ENCODE assay signal across 1 cellular context in the genomic region with DNA sequence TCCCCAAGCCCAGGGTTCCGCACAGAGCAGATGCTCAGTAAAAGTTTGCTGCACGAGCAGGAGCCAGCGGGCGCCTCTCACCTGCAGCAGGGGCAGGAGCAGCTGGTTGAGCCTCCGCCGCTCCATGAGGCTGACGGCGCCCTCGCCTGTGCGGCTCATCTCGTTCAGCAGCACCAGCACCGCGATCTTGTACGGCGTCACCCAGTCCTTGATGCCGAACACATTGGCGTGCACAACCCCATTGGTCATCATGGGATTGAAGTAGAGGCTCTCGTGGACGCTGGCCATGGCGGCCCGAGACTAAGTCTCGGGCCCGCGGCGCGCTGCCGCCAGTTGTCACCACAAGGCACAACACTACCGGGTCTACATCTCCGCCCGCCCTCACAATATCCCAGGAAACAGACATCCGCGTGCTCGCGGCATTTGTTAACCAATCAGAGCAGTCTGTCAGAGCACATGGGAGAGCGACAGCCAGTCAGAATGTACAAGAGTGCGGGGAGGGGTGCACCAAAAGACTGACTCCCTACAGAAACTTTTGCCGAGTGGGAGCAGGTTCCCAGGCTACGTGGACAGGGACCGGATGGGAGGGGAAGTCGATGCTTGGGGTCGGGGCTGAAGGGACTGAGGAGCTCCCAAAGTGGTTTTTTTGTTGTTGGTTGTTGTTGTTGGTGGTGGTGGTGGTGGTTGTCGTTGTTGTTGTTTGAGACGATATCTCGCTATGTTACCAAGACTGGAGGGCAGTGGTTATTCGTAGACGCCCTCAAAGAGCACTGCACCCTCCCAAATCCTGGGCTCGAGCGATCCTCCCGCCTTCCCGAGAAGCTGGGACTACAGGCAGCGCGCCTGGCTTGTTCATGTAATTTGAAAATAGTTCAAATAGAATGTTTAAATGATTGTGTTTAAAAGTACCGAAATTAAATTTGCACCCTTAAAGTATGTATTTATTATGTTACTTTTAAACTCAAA.
TF ChIP-seq lines count a peak whose summit lies in the region.

A gene with protein sequence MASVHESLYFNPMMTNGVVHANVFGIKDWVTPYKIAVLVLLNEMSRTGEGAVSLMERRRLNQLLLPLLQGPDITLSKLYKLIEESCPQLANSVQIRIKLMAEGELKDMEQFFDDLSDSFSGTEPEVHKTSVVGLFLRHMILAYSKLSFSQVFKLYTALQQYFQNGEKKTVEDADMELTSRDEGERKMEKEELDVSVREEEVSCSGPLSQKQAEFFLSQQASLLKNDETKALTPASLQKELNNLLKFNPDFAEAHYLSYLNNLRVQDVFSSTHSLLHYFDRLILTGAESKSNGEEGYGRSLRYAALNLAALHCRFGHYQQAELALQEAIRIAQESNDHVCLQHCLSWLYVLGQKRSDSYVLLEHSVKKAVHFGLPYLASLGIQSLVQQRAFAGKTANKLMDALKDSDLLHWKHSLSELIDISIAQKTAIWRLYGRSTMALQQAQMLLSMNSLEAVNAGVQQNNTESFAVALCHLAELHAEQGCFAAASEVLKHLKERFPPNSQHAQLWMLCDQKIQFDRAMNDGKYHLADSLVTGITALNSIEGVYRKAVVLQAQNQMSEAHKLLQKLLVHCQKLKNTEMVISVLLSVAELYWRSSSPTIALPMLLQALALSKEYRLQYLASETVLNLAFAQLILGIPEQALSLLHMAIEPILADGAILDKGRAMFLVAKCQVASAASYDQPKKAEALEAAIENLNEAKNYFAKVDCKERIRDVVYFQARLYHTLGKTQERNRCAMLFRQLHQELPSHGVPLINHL (minus strand): TSS at position 359 of the 966 bp plus-strand sequence. CDS start 71 bp downstream, at position 288.

TF ChIP-seq in K562, 482 proteins besides CTCF, POLR2A, EP300 and RAD21 (continued from another document and continues in another):
- TF ChIP-seq NR1H2 (CRISPR knock-in tag; IDR thresholded peaks at IDR 0.05) (peak; percentile 13; the same call in 1 of the 2 replicates), KDM2B (CRISPR knock-in tag; IDR thresholded peaks at IDR 0.05) (no peak; the same call in 1 of the 2 replicates), ZNF197 (CRISPR knock-in tag; IDR thresholded peaks at IDR 0.05; ENCODE audit: low read depth) (no peak), ILF3 (IDR thresholded peaks at IDR 0.05; ENCODE audit: borderline replicate concordance) (no peak), SIN3B (IDR thresholded peaks at IDR 0.05; ENCODE audit: low read depth) (peak; percentile 92), ZZZ3 (IDR thresholded peaks at IDR 0.05) (no peak; the same call in 1 of the 2 replicates), KLF6 (CRISPR knock-in tag; IDR thresholded peaks at IDR 0.05; ENCODE audit: borderline replicate concordance) (peak; percentile 63; the same call in 1 of the 2 replicates), ZC3H4 (CRISPR knock-in tag; IDR thresholded peaks at IDR 0.05; ENCODE audit: borderline replicate concordance) (no peak), FOXK1 (CRISPR knock-in tag; IDR thresholded peaks at IDR 0.05; ENCODE audit: borderline replicate concordance) (no peak), RHOXF2B (CRISPR knock-in tag; conservative IDR thresholded peaks at IDR 0.05) (no peak), KDM5B (IDR thresholded peaks at IDR 0.05; ENCODE audit: insufficient replicate concordance, low read depth, low read length) (peak; percentile 91), SAFB2 (IDR thresholded peaks at IDR 0.05; ENCODE audit: borderline replicate concordance, low read depth, low read length, severe bottlenecking) (no peak), ZNF76 (CRISPR knock-in tag; IDR thresholded peaks at IDR 0.05; ENCODE audit: borderline replicate concordance) (no peak), MCM7 (IDR thresholded peaks at IDR 0.05) (no peak), ZFP36 (IDR thresholded peaks at IDR 0.05; ENCODE audit: low read depth, low read length, partially characterized antibody) (no peak), SMARCC2 (IDR thresholded peaks at IDR 0.05; ENCODE audit: low read depth) (no peak), TAL1 (IDR thresholded peaks at IDR 0.05) (no peak), PML (IDR thresholded peaks at IDR 0.05; ENCODE audit: low read length) (peak; percentile 86; the same call in 1 of the 2 replicates), ZNF140 (CRISPR knock-in tag; IDR thresholded peaks at IDR 0.05) (no peak), SRSF7 (optimal IDR thresholded peaks at IDR 0.05; ENCODE audit: low read depth, low read length) (no peak), PCBP1 (IDR thresholded peaks at IDR 0.05; ENCODE audit: low read depth, low read length, poor library complexity, severe bottlenecking) (no peak), EHMT2 (IDR thresholded peaks at IDR 0.05) (peak; percentile 61; the same call in 1 of the 2 replicates), RBBP5 (IDR thresholded peaks at IDR 0.05; ENCODE audit: borderline replicate concordance, insufficient read depth, low read length, poor library complexity, severe bottlenecking) (peak; percentile 99), ZNF436 (CRISPR knock-in tag; IDR thresholded peaks at IDR 0.05) (no peak), NR3C1 (CRISPR knock-in tag; IDR thresholded peaks at IDR 0.05) (no peak), HLTF (IDR thresholded peaks at IDR 0.05) (no peak), KLF10 (CRISPR knock-in tag; IDR thresholded peaks at IDR 0.05) (no peak), MYBL2 (IDR thresholded peaks at IDR 0.05; ENCODE audit: low read depth) (peak; percentile 72), MYBL2 (CRISPR knock-in tag; IDR thresholded peaks at IDR 0.05; ENCODE audit: borderline replicate concordance) (no peak), KLF13 (tag; IDR thresholded peaks at IDR 0.05; ENCODE audit: borderline replicate concordance, low read depth) (0 out of 2 replicates have a peak, but pooled peaks have one; percentile 36), MEIS2 (IDR thresholded peaks at IDR 0.05; ENCODE audit: partially characterized antibody) (peak; percentile 46), ZNF41 (CRISPR knock-in tag; conservative IDR thresholded peaks at IDR 0.05) (no peak), C11orf30 (IDR thresholded peaks at IDR 0.05; ENCODE audit: low read depth) (peak; percentile 98), ZNF224 (CRISPR knock-in tag; IDR thresholded peaks at IDR 0.05) (no peak), ZNF184 (CRISPR knock-in tag; IDR thresholded peaks at IDR 0.05) (no peak), ILK (tag; IDR thresholded peaks at IDR 0.05; ENCODE audit: borderline replicate concordance, low read depth) (no peak), U2AF2 (optimal IDR thresholded peaks at IDR 0.05; ENCODE audit: low read depth, low read length) (no peak), ZNF785 (CRISPR knock-in tag; IDR thresholded peaks at IDR 0.05) (no peak), CEBPB (tag; IDR thresholded peaks at IDR 0.05) (no peak), U2AF1 (optimal IDR thresholded peaks at IDR 0.05; ENCODE audit: low read depth, low read length) (no peak), IRF2 (CRISPR knock-in tag; IDR thresholded peaks at IDR 0.05) (no peak), TBP (optimal IDR thresholded peaks at IDR 0.05; ENCODE audit: low read depth, low read length) (peak; percentile 95), KHSRP (IDR thresholded peaks at IDR 0.05) (no peak), ZFX (CRISPR knock-in tag; IDR thresholded peaks at IDR 0.05) (peak; percentile 91), SIX5 (IDR thresholded peaks at IDR 0.05; ENCODE audit: borderline replicate concordance in 1 of 2, insufficient read depth in 1 of 2, low read depth in 1 of 2, low read length in 2 of 2) (peak; percentile 66 to 72; a peak in 2 of 4 replicates), CSDE1 (IDR thresholded peaks at IDR 0.05) (peak in 1 of 2 experiments; percentile 14; a peak in 1 of 4 replicates), DACH1 (IDR thresholded peaks at IDR 0.05; ENCODE audit: partially characterized antibody) (peak; percentile 44), ZNF263 (CRISPR knock-in tag; IDR thresholded peaks at IDR 0.05; ENCODE audit: borderline replicate concordance) (peak; percentile 57; the same call in 1 of the 2 replicates), PRPF4 (IDR thresholded peaks at IDR 0.05; ENCODE audit: insufficient read depth, low read depth, low read length, poor library complexity, severe bottlenecking) (no peak)
- TF ChIP-seq, protein P1, sequence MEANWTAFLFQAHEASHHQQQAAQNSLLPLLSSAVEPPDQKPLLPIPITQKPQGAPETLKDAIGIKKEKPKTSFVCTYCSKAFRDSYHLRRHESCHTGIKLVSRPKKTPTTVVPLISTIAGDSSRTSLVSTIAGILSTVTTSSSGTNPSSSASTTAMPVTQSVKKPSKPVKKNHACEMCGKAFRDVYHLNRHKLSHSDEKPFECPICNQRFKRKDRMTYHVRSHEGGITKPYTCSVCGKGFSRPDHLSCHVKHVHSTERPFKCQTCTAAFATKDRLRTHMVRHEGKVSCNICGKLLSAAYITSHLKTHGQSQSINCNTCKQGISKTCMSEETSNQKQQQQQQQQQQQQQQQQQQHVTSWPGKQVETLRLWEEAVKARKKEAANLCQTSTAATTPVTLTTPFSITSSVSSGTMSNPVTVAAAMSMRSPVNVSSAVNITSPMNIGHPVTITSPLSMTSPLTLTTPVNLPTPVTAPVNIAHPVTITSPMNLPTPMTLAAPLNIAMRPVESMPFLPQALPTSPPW (CRISPR knock-in tag; IDR thresholded peaks at IDR 0.05), result peak; percentile 88
- TF ChIP-seq, protein P2, sequence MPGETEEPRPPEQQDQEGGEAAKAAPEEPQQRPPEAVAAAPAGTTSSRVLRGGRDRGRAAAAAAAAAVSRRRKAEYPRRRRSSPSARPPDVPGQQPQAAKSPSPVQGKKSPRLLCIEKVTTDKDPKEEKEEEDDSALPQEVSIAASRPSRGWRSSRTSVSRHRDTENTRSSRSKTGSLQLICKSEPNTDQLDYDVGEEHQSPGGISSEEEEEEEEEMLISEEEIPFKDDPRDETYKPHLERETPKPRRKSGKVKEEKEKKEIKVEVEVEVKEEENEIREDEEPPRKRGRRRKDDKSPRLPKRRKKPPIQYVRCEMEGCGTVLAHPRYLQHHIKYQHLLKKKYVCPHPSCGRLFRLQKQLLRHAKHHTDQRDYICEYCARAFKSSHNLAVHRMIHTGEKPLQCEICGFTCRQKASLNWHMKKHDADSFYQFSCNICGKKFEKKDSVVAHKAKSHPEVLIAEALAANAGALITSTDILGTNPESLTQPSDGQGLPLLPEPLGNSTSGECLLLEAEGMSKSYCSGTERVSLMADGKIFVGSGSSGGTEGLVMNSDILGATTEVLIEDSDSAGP (CRISPR knock-in tag; IDR thresholded peaks at IDR 0.05), result no peak
- TF ChIP-seq, protein P3, sequence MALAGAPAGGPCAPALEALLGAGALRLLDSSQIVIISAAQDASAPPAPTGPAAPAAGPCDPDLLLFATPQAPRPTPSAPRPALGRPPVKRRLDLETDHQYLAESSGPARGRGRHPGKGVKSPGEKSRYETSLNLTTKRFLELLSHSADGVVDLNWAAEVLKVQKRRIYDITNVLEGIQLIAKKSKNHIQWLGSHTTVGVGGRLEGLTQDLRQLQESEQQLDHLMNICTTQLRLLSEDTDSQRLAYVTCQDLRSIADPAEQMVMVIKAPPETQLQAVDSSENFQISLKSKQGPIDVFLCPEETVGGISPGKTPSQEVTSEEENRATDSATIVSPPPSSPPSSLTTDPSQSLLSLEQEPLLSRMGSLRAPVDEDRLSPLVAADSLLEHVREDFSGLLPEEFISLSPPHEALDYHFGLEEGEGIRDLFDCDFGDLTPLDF (CRISPR knock-in tag; IDR thresholded peaks at IDR 0.05), result peak; percentile 70; the same call in 1 of the 2 replicates
- TF ChIP-seq, protein P4, sequence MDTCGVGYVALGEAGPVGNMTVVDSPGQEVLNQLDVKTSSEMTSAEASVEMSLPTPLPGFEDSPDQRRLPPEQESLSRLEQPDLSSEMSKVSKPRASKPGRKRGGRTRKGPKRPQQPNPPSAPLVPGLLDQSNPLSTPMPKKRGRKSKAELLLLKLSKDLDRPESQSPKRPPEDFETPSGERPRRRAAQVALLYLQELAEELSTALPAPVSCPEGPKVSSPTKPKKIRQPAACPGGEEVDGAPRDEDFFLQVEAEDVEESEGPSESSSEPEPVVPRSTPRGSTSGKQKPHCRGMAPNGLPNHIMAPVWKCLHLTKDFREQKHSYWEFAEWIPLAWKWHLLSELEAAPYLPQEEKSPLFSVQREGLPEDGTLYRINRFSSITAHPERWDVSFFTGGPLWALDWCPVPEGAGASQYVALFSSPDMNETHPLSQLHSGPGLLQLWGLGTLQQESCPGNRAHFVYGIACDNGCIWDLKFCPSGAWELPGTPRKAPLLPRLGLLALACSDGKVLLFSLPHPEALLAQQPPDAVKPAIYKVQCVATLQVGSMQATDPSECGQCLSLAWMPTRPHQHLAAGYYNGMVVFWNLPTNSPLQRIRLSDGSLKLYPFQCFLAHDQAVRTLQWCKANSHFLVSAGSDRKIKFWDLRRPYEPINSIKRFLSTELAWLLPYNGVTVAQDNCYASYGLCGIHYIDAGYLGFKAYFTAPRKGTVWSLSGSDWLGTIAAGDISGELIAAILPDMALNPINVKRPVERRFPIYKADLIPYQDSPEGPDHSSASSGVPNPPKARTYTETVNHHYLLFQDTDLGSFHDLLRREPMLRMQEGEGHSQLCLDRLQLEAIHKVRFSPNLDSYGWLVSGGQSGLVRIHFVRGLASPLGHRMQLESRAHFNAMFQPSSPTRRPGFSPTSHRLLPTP (IDR thresholded peaks at IDR 0.05; ENCODE audit: borderline replicate concordance, extremely low read depth, insufficient read length), result no peak
- TF ChIP-seq, protein P5, sequence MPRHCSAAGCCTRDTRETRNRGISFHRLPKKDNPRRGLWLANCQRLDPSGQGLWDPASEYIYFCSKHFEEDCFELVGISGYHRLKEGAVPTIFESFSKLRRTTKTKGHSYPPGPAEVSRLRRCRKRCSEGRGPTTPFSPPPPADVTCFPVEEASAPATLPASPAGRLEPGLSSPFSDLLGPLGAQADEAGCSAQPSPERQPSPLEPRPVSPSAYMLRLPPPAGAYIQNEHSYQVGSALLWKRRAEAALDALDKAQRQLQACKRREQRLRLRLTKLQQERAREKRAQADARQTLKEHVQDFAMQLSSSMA (CRISPR knock-in tag; IDR thresholded peaks at IDR 0.05), result no peak; the same call in 1 of the 2 replicates
- TF ChIP-seq, protein P6, sequence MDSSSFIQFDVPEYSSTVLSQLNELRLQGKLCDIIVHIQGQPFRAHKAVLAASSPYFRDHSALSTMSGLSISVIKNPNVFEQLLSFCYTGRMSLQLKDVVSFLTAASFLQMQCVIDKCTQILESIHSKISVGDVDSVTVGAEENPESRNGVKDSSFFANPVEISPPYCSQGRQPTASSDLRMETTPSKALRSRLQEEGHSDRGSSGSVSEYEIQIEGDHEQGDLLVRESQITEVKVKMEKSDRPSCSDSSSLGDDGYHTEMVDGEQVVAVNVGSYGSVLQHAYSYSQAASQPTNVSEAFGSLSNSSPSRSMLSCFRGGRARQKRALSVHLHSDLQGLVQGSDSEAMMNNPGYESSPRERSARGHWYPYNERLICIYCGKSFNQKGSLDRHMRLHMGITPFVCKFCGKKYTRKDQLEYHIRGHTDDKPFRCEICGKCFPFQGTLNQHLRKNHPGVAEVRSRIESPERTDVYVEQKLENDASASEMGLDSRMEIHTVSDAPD (CRISPR knock-in tag; IDR thresholded peaks at IDR 0.05), result no peak
